ENCODE assay signal across 17 cellular contexts in genomic region chr4:23921447-23921845, GRCh38. TPM values are rescaled to one million over a fixed set of nuclear protein-coding genes. Genes with fewer than 3 reads are reported as not detected.
DNase-seq lines count a peak whose midpoint lies in the region; ATAC-seq, FAIRE-seq and TF ChIP-seq lines count a peak whose summit lies in the region.
"Had no signal": no experiment of that assay in that cellular context is flagged by ENCODE, and none has a peak within 500 bp of the region (broad histone marks: within the 10 kb centered on the region; RNA-seq: fewer than 3 reads in every experiment).

No MANE protein-coding gene starts in this region.

- TF ChIP-seq POLR2A in H1 (IDR thresholded peaks at IDR 0.05; ENCODE audit: control extremely low read depth in 1 of 2, low read depth in 2 of 2, low read length in 2 of 2): no peak
- TF ChIP-seq POLR2A in HepG2 (IDR thresholded peaks at IDR 0.05; ENCODE audit: insufficient read depth in 1 of 2, low read depth in 2 of 2, low read length in 2 of 2): no peak
- no peak for TF ChIP-seq POLR2A in suprapubic skin (IDR thresholded peaks at IDR 0.05)

- no peak for ATAC-seq in HepG2
- ATAC-seq in HG03460 (IDR thresholded peaks at IDR 0.05; ENCODE audit: unreplicated experiment): no peak
- ATAC-seq in GM18907 (IDR thresholded peaks at IDR 0.05; ENCODE audit: unreplicated experiment): no peak
- ATAC-seq: CD8-positive, alpha-beta T cell had no signal

- CTCF ChIA-PET in H1 (lab: Charles Lee; ENCODE audit: partially characterized antibody): no interaction called here
- CTCF ChIA-PET in HepG2 (lab: Yijun Ruan, JAX; ENCODE audit: low intra/inter-chr PET ratio, low total read pairs): no interaction called here

- H2BK5ac ChIP-seq in H1 (ENCODE audit: low read depth, low read length): no peak overlapping the region

- H4K91ac ChIP-seq in H1 (replicated peaks; ENCODE audit: insufficient read length, low read length): no peak overlapping the region

- POLR2A ChIA-PET in H1 (lab: Charles Lee; ENCODE audit: partially characterized antibody) (no interaction called here), HepG2 (lab: Yijun Ruan, JAX) (no interaction called here)

- H2BK120ac ChIP-seq in H1 (replicated peaks; ENCODE audit: low read depth, low read length): no peak overlapping the region

- H2AFZ ChIP-seq in H1 (ENCODE audit: low read length) (no peak overlapping the region), HepG2 (ENCODE audit: low read length) (no peak overlapping the region)

- H3K4me1 ChIP-seq in H1 (replicated peaks in 1 of 4; ENCODE audit: control insufficient read depth in 3 of 4, insufficient read depth in 4 of 4, low read length in 3 of 4) (peaks cover 0 to 2% (median 0%) of the 10 kb centered on the region in 4 experiments; a peak in 2 of 7 replicates), HepG2 (ENCODE audit: insufficient read depth, low read length) (peaks cover 26% of the 10 kb centered on the region), suprapubic skin (peaks cover 17% of the 10 kb centered on the region)

- no peak overlapping the region for H3K23ac ChIP-seq in H1 (ENCODE audit: insufficient read length)

- no peaks in the 10 kb centered on the region for H3K79me2 ChIP-seq in H1 (ENCODE audit: control insufficient read depth in 1 of 2, insufficient read depth in 2 of 2, low read length in 2 of 2)
- H3K79me2 ChIP-seq in HepG2 (ENCODE audit: insufficient read depth, low read length): no peaks in the 10 kb centered on the region

- H3K27ac ChIP-seq in H1 (ENCODE audit: low read depth, low read length) (no peak overlapping the region), HepG2 (ENCODE audit: extremely low read length, insufficient read depth, low read length) (no peak overlapping the region), suprapubic skin (peak overlapping the region; percentile 78)

- H3K36me3 ChIP-seq in H1 (ENCODE audit: control insufficient read depth in 2 of 4, insufficient read depth in 4 of 4, low read length in 3 of 4) (no peaks in the 10 kb centered on the region), HepG2 (replicated peaks in 1 of 2; ENCODE audit: control insufficient read depth in 1 of 2, insufficient read depth in 2 of 2, low read length in 2 of 2) (no peaks in the 10 kb centered on the region), suprapubic skin (no peaks in the 10 kb centered on the region)

- H4K20me1 ChIP-seq in H1 (replicated peaks in 1 of 2; ENCODE audit: control insufficient read depth in 1 of 2, insufficient read depth in 2 of 2, low read length in 2 of 2) (no peaks in the 10 kb centered on the region), HepG2 (ENCODE audit: insufficient read depth, low read length) (no peaks in the 10 kb centered on the region)

- no peak overlapping the region for H2BK12ac ChIP-seq in H1 (ENCODE audit: low read depth, low read length)

- intact Hi-C loops in HepG2 (cut with micrococcal nuclease; ENCODE audit: unreplicated experiment): no loop called here

- no peak for TF ChIP-seq EP300 in H1 (IDR thresholded peaks at IDR 0.05; ENCODE audit: borderline replicate concordance in 1 of 2, low read depth in 2 of 2, low read length in 2 of 2)
- TF ChIP-seq EP300 in HepG2 (IDR thresholded peaks at IDR 0.05; ENCODE audit: low read depth in 2 of 2, low read length in 2 of 2): no peak
- no peak for TF ChIP-seq EP300 in HepG2 (CRISPR knock-in tag; IDR thresholded peaks at IDR 0.05; ENCODE audit: borderline replicate concordance)
- no peak for TF ChIP-seq EP300 in suprapubic skin (IDR thresholded peaks at IDR 0.05)

- H3K9me3 ChIP-seq in H1 (ENCODE audit: insufficient read depth in 2 of 2, low read depth in 1 of 2, low read length in 1 of 2) (no peaks in the 10 kb centered on the region), HepG2 (ENCODE audit: low read length) (no peaks in the 10 kb centered on the region), suprapubic skin (no peaks in the 10 kb centered on the region)
- H3K9me3 ChIP-seq: SK-N-SH had no signal

- no peak overlapping the region for H3K4me2 ChIP-seq in H1 (ENCODE audit: insufficient read depth in 1 of 2, low read depth in 2 of 2, low read length in 2 of 2)
- peak overlapping the region; percentile 8; the same call in 1 of the 2 replicates for H3K4me2 ChIP-seq in HepG2 (ENCODE audit: low read depth, low read length)
- H3K4me2 ChIP-seq: SK-N-SH had no signal

- H3K27me3 ChIP-seq in H1 (replicated peaks in 1 of 4; ENCODE audit: control insufficient read depth in 3 of 4, extremely low read depth in 1 of 4, insufficient read depth in 3 of 4, low read length in 3 of 4) (no peaks in the 10 kb centered on the region), HepG2 (ENCODE audit: control insufficient read depth in 1 of 2, insufficient read depth in 2 of 2, low read length in 2 of 2) (peaks cover 0 to 7% of the 10 kb centered on the region in 2 experiments; a peak in 2 of 5 replicates), suprapubic skin (no peaks in the 10 kb centered on the region)

- no peak overlapping the region for H3K56ac ChIP-seq in H1 (replicated peaks; ENCODE audit: insufficient read length, low read depth, low read length)

- no peak overlapping the region for H2BK15ac ChIP-seq in H1 (ENCODE audit: low read length)

- H3K23me2 ChIP-seq in H1 (ENCODE audit: low read depth, low read length): no peaks in the 10 kb centered on the region

- WGBS in H1 (ENCODE audit: extremely low coverage in 1 of 2, insufficient coverage in 1 of 2, insufficient read length in 1 of 2, insufficient replicate concordance in 2 of 2, low coverage in 1 of 2, low lambda C conversion rate in 2 of 2, missing lambda C conversion rate in 1 of 2), 2 experiments: 90% methylated on average over 6 of the region's 6 CpGs; no CpG with 5 or more reads in 1 of the 2 experiments
- 69% methylated on average over 6 of the region's 6 CpGs for WGBS in HepG2 (ENCODE audit: low lambda C conversion rate)
- 36% methylated on average over 6 of the region's 6 CpGs for WGBS in suprapubic skin

- FAIRE-seq in H1 (lab: Jason Lieb, UNC) (no peak), HepG2 (lab: Jason Lieb, UNC) (no peak)

- peak overlapping the region; percentile 15 for H3K4ac ChIP-seq in H1 (replicated peaks; ENCODE audit: insufficient read length, low read depth, low read length)

- H3K9ac ChIP-seq in H1 (replicated peaks in 1 of 4; ENCODE audit: extremely low read depth in 1 of 4, low read depth in 3 of 4, low read length in 3 of 4) (no peak overlapping the region), HepG2 (ENCODE audit: insufficient read depth, low read depth, low read length) (no peak overlapping the region)
- H3K9ac ChIP-seq: SK-N-SH had no signal

- in situ Hi-C loops in SK-MEL-5 (cut with HindIII; ENCODE audit: low pct_unique_long_range_greater_than_20kb, low sequenced_read_pairs) (no loop called here), HepG2 (cut with HindIII; ENCODE audit: extremely low pct_ligation_motif_present, low pct_unique_long_range_greater_than_20kb) (no loop called here)

- no peak overlapping the region for H3K4me3 ChIP-seq in H1 (ENCODE audit: extremely low read depth in 1 of 4, insufficient read depth in 2 of 4, low read depth in 3 of 4, low read length in 4 of 4)
- H3K4me3 ChIP-seq in HepG2 (replicated peaks in 1 of 3; ENCODE audit: insufficient read depth in 1 of 3, low read depth in 2 of 3, low read length in 3 of 3): no peak overlapping the region
- H3K4me3 ChIP-seq in suprapubic skin: no peak overlapping the region

- H4K8ac ChIP-seq in H1 (ENCODE audit: extremely low read depth, insufficient read depth, low read length): no peak overlapping the region

- DNase-seq in SK-MEL-5 (ENCODE audit: low read depth, low spot score): peak; percentile 60
- DNase-seq in H1 (ENCODE audit: low read depth in 1 of 2, low spot score in 2 of 2): no peak
- DNase-seq in HepG2 (ENCODE audit: low spot score): no peak
- no peak for DNase-seq in suprapubic skin (ENCODE audit: low spot score in 2 of 2)
- no peak for DNase-seq in NOMO-1 treated with DMSO at 0.1 percent for 48 hours (lab: John Stamatoyannopoulos, UW; ENCODE audit: unreplicated experiment)
- DNase-seq in NCI-H2227 treated with DMSO at 0.1 percent for 48 hours (lab: John Stamatoyannopoulos, UW): no peak
- DNase-seq: CD8-positive, alpha-beta T cell; GOT3; Karpas-422; MV-4-11; NCI-H1436; NCI-H2029 treated with DMSO at 0.1 percent for 48 hours; NCI-H226; NCI-H526; SK-N-SH had no signal

- H3K79me1 ChIP-seq in H1 (ENCODE audit: low read depth, low read length): no peaks in the 10 kb centered on the region

- no TSS peak for BruUV-seq in HepG2 (replicated peaks; lab: Mats Ljungman, UMichigan)

- H3K14ac ChIP-seq in H1 (ENCODE audit: insufficient read length): no peak overlapping the region

- no peak overlapping the region for H2BK20ac ChIP-seq in H1 (ENCODE audit: low read length)

- TF ChIP-seq RAD21 in H1 (IDR thresholded peaks at IDR 0.05 in 1 of 2, conservative IDR thresholded peaks at IDR 0.05 in 1 of 2; ENCODE audit: low read depth in 2 of 2, low read length in 2 of 2) (no peak), HepG2 (CRISPR knock-in tag; IDR thresholded peaks at IDR 0.05) (no peak)

- no peak for TF ChIP-seq CTCF in H1 (IDR thresholded peaks at IDR 0.05; ENCODE audit: control extremely low read depth in 1 of 3, insufficient read depth in 1 of 3, low read depth in 1 of 3, low read length in 3 of 3)
- TF ChIP-seq CTCF in HepG2 (CRISPR knock-in tag; IDR thresholded peaks at IDR 0.05): no peak
- TF ChIP-seq CTCF in suprapubic skin (IDR thresholded peaks at IDR 0.05): no peak

- H3K18ac ChIP-seq in H1 (ENCODE audit: extremely low read depth, low read length): no peak overlapping the region

- H2AK5ac ChIP-seq in H1 (ENCODE audit: low read depth, low read length): no peak overlapping the region

- H4K5ac ChIP-seq in H1 (ENCODE audit: insufficient read length, low read depth, low read length): no peak overlapping the region

RNA-seq across cellular contexts. Expression of gene PPARGC1A, which starts 31.6 kb away (rescaled TPM):
- total RNA-seq in SK-MEL-5 (2014; rRNA removed; shearing (Covaris generic)): 88.7 and 101 TPM in 2 replicates
- 27.5 and 33.8 TPM in 2 replicates for polyA plus RNA-seq in SK-MEL-5 (2015; cell fraction: cytosol; rRNA removed)
- polyA plus RNA-seq in SK-MEL-5 (2015; cell fraction: nucleus; rRNA removed): 37.1 and 42.3 TPM in 2 replicates
- total RNA-seq in H1 (2021; fragmentation: NEBNext Ultra II Directional; extraction: Animal tissue kit (Norgen Biotek cat#: 25700)): 1.4 and 1.5 TPM in 2 replicates
- polyA plus RNA-seq in H1 (2011; rRNA removed) (0.54 and 0.60 TPM in 2 replicates), HepG2 (2011; rRNA removed) (26.3 and 37.3 TPM in 2 replicates)
- 0.88 TPM for polyA plus RNA-seq in H1 (2011; cell fraction: cytosol; rRNA removed)
- 1.2 TPM for polyA plus RNA-seq in H1 (2011; cell fraction: nucleus; rRNA removed)
- 0.33 to 0.79 TPM (median 0.48 TPM) in 4 replicates for polyA plus RNA-seq in H1 (2012, experiment 1 of 2)
- 0.03 TPM for polyA plus RNA-seq in H1 (2012, experiment 2 of 2)
- 1.1 TPM for polyA plus RNA-seq in H1 (2013, experiment 1 of 2)
- 0.94 TPM for polyA plus RNA-seq in H1 (2013, experiment 2 of 2)
- polyA minus RNA-seq in H1 (2011; rRNA and poly(A)+ RNA removed): 4.8 and 7.0 TPM in 2 replicates
- 1.1 TPM for polyA minus RNA-seq in H1 (2011; cell fraction: cytosol; rRNA and poly(A)+ RNA removed)
- 9.7 TPM for polyA minus RNA-seq in H1 (2011; cell fraction: nucleus; rRNA and poly(A)+ RNA removed)
- total RNA-seq in HepG2 (2016; rRNA removed; fragmentation: Illumina TruSeq; extraction: Trizol) (18.8 and 20.7 TPM in 2 replicates), suprapubic skin (10 to 100 TPM; 10.5 to 33.4 (median 13.2) TPM)
- total RNA-seq in HepG2 (2016; cell fraction: cytosol; rRNA removed; fragmentation: Illumina TruSeq; extraction: Trizol; ENCODE audit: low read depth): 2.1 and 2.8 TPM in 2 replicates
- total RNA-seq in HepG2 (2016; cell fraction: insoluble cytoplasmic fraction; rRNA removed; fragmentation: Illumina TruSeq; extraction: Trizol): 16.5 and 17.8 TPM in 2 replicates
- total RNA-seq in HepG2 (2016; cell fraction: membrane; rRNA removed; fragmentation: Illumina TruSeq; extraction: Trizol): 5.2 and 6.9 TPM in 2 replicates
- total RNA-seq in HepG2 (2016; cell fraction: nucleus; rRNA removed; fragmentation: Illumina TruSeq; extraction: Trizol): 48.8 and 51.3 TPM in 2 replicates
- polyA plus RNA-seq in HepG2 (2011; cell fraction: cytosol; rRNA removed): 21.3 and 25.7 TPM in 2 replicates
- polyA plus RNA-seq in HepG2 (2011; cell fraction: nucleus; rRNA removed): 53.6 and 57.4 TPM in 2 replicates
- polyA plus RNA-seq in HepG2 (2012): 18.4 and 30.5 TPM in 2 replicates
- 1.1 TPM in 2 replicates for polyA plus RNA-seq in HepG2 (2016; cell fraction: cytosol; fragmentation: Illumina TruSeq; extraction: Trizol; ENCODE audit: low read depth)
- polyA plus RNA-seq in HepG2 (2016; cell fraction: insoluble cytoplasmic fraction; fragmentation: Illumina TruSeq; extraction: Trizol; ENCODE audit: low read depth): 10.3 and 10.7 TPM in 2 replicates
- 1.2 and 1.5 TPM in 2 replicates for polyA plus RNA-seq in HepG2 (2016; cell fraction: membrane; fragmentation: Illumina TruSeq; extraction: Trizol; ENCODE audit: low read depth)
- 13.7 and 14.4 TPM in 2 replicates for polyA plus RNA-seq in HepG2 (2016; cell fraction: nucleus; fragmentation: Illumina TruSeq; extraction: Trizol; ENCODE audit: insufficient read depth, low read depth)
- 26.6 and 166 TPM in 2 replicates for polyA minus RNA-seq in HepG2 (2011; rRNA and poly(A)+ RNA removed; ENCODE audit: low replicate concordance)
- 30.3 and 31.7 TPM in 2 replicates for polyA minus RNA-seq in HepG2 (2011; cell fraction: cytosol; rRNA and poly(A)+ RNA removed)
- polyA minus RNA-seq in HepG2 (2011; cell fraction: nucleus; rRNA and poly(A)+ RNA removed): 453 and 498 TPM in 2 replicates
- total RNA-seq: CD8-positive, alpha-beta T cell had no signal
